ENCODE assay signal across 17 cellular contexts in genomic region chr12:98259667-98260066, GRCh38.
"Had no signal": no experiment of that assay in that cellular context is flagged by ENCODE, and none has a peak within 500 bp of the region (broad histone marks: within the 10 kb centered on the region; RNA-seq: fewer than 3 reads in every experiment).

No MANE protein-coding gene starts in this region.

- H3K27me3 ChIP-seq: neutrophil, right lobe of liver had no signal

- H3K36me3 ChIP-seq: lower lobe of right lung, neutrophil, right lobe of liver had no signal

- H3K4me1 ChIP-seq: lower lobe of right lung, right lobe of liver had no signal

- DNase-seq: activated CD4-positive, alpha-beta T cell treated with anti-CD3 and anti-CD28 coated beads, Interleukin-2, amount 50 U/mL, for 4 hours; activated CD4-positive, CD25-positive, alpha-beta regulatory T cell treated with anti-CD3 and anti-CD28 coated beads, Interleukin-2, amount 50 U/mL, for 72 hours; activated CD8-positive, alpha-beta memory T cell treated with anti-CD3 and anti-CD28 coated beads, Interleukin-2, amount 10 ng/mL, durations not matched to agents 7 days and 5 days; activated gamma-delta T cell; activated T-cell treated with anti-CD3 and anti-CD28 coated beads, Interleukin-2, amount 50 U/mL, for 48 hours; amygdala; cerebellar nuclear complex; dermis blood vessel endothelial cell; glutamatergic neuron; lower lobe of right lung; naive B cell; right lobe of liver; stimulated activated CD4-positive, alpha-beta T cell treated with anti-CD3 and anti-CD28 coated beads, Interleukin-2, amount 100 ng/mL, for 24 hours; stimulated activated naive CD4-positive, alpha-beta T cell; substantia nigra; trophoblast cell had no signal

- H3K4me3 ChIP-seq: lower lobe of right lung, right lobe of liver had no signal

- H3K9me3 ChIP-seq: lower lobe of right lung, neutrophil, right lobe of liver had no signal

- H3K27ac ChIP-seq: lower lobe of right lung, neutrophil, right lobe of liver had no signal

- ATAC-seq: activated CD8-positive, alpha-beta memory T cell treated with anti-CD3 and anti-CD28 coated beads, Interleukin-2, amount 10 ng/mL, durations not matched to agents 7 days and 5 days; lower lobe of right lung; right lobe of liver had no signal
